28 cellular contexts compared by ENCODE assay signal in genomic region chr18:49224130-49224529, GRCh38.
"Had no signal": no experiment of that assay in that cellular context is flagged by ENCODE, and none has a peak within 500 bp of the region (broad histone marks: within the 10 kb centered on the region; RNA-seq: fewer than 3 reads in every experiment).

No MANE protein-coding gene starts in this region.

- H3K9me3 Mint-ChIP-seq: activated CD4-positive, alpha-beta T cell treated with anti-CD3 and anti-CD28 coated beads, Interleukin-2, amount 10 ng/mL, durations not matched to agents 7 days and 5 days; activated naive CD4-positive, alpha-beta T cell treated with anti-CD3 and anti-CD28 coated beads, Interleukin-2, amount 10 ng/mL, durations not matched to agents 7 days and 5 days; activated T-cell treated with anti-CD3 and anti-CD28 coated beads, Interleukin-2, amount 50 U/mL, for 24 hours; brain; dendritic cell treated with granulocyte-macrophage colony-stimulating factor and Interleukin-4, amounts not matched to agents 40 ng/mL and 50 ng/mL, for 4 days; endodermal cell; nephron progenitor cell; stimulated activated memory B cell treated with anti-CD40 and anti-IgM and Interleukin-4, amounts not matched to agents 10 μg/mL and 1 μg/mL and 100 μg/mL, for 72 hours had no signal

- H3K9me3 ChIP-seq: ascending aorta, esophagus squamous epithelium, left lung, lower lobe of right lung, mucosa of descending colon, pancreas, prostate gland, stomach, suprapubic skin, tibial artery had no signal

- H3K4me1 Mint-ChIP-seq: endodermal cell; nephron progenitor cell; stimulated activated memory B cell treated with anti-CD40 and anti-IgM and Interleukin-4, amounts not matched to agents 10 μg/mL and 1 μg/mL and 100 μg/mL, for 72 hours had no signal

- H3K27me3 Mint-ChIP-seq: activated CD4-positive, alpha-beta memory T cell treated with anti-CD3 and anti-CD28 coated beads, Interleukin-2, amount 10 ng/mL, durations not matched to agents 7 days and 5 days; activated CD4-positive, alpha-beta T cell treated with anti-CD3 and anti-CD28 coated beads, Interleukin-2, amount 10 ng/mL, durations not matched to agents 7 days and 5 days; activated naive CD4-positive, alpha-beta T cell treated with anti-CD3 and anti-CD28 coated beads, Interleukin-2, amount 10 ng/mL, durations not matched to agents 7 days and 5 days; activated naive CD8-positive, alpha-beta T cell treated with anti-CD3 and anti-CD28 coated beads, Interleukin-2, amount 10 ng/mL, durations not matched to agents 7 days and 5 days; activated T-cell treated with anti-CD3 and anti-CD28 coated beads, Interleukin-2, amount 50 U/mL, for 24 hours; brain; dendritic cell treated with granulocyte-macrophage colony-stimulating factor and Interleukin-4, amounts not matched to agents 40 ng/mL and 50 ng/mL, for 4 days; stimulated activated memory B cell treated with anti-CD40 and anti-IgM and Interleukin-4, amounts not matched to agents 10 μg/mL and 1 μg/mL and 100 μg/mL, for 72 hours; T-helper 17 cell had no signal

- H3K27me3 ChIP-seq: ascending aorta, esophagus squamous epithelium, left lung, pancreas, stomach, suprapubic skin, tibial artery had no signal

- H3K4me1 ChIP-seq: pancreas, prostate gland had no signal

- H3K36me3 ChIP-seq: left lung, lower lobe of right lung, pancreas, prostate gland, stomach, suprapubic skin, tibial artery had no signal

- H3K27ac Mint-ChIP-seq: activated CD4-positive, alpha-beta memory T cell treated with anti-CD3 and anti-CD28 coated beads, Interleukin-2, amount 10 ng/mL, durations not matched to agents 7 days and 5 days; activated CD4-positive, alpha-beta T cell treated with anti-CD3 and anti-CD28 coated beads, Interleukin-2, amount 10 ng/mL, durations not matched to agents 7 days and 5 days; activated naive CD4-positive, alpha-beta T cell treated with anti-CD3 and anti-CD28 coated beads, Interleukin-2, amount 10 ng/mL, durations not matched to agents 7 days and 5 days; activated naive CD8-positive, alpha-beta T cell treated with anti-CD3 and anti-CD28 coated beads, Interleukin-2, amount 10 ng/mL, durations not matched to agents 7 days and 5 days; activated T-cell treated with anti-CD3 and anti-CD28 coated beads, Interleukin-2, amount 50 U/mL, for 24 hours; brain; dendritic cell treated with granulocyte-macrophage colony-stimulating factor and Interleukin-4, amounts not matched to agents 40 ng/mL and 50 ng/mL, for 4 days; endodermal cell; nephron progenitor cell; stimulated activated memory B cell treated with anti-CD40 and anti-IgM and Interleukin-4, amounts not matched to agents 10 μg/mL and 1 μg/mL and 100 μg/mL, for 72 hours; T-helper 17 cell had no signal

- H3K4me3 ChIP-seq: ascending aorta, esophagus squamous epithelium, left lung, lower lobe of right lung, mucosa of descending colon, pancreas, prostate gland, skin epidermis, stomach, suprapubic skin, tibial artery had no signal

- DNase-seq: activated CD4-positive, alpha-beta memory T cell treated with anti-CD3 and anti-CD28 coated beads, Interleukin-2, amount 10 ng/mL, durations not matched to agents 7 days and 5 days; activated CD4-positive, alpha-beta T cell treated with anti-CD3 and anti-CD28 coated beads, Interleukin-2, amount 10 ng/mL, durations not matched to agents 7 days and 5 days; activated CD4-positive, CD25-positive, alpha-beta regulatory T cell treated with anti-CD3 and anti-CD28 coated beads, Interleukin-2, amount 50 U/mL, for 72 hours; activated CD8-positive, alpha-beta memory T cell treated with anti-CD3 and anti-CD28 coated beads, Interleukin-2, amount 50 U/mL, for 48 hours; activated gamma-delta T cell; activated naive CD4-positive, alpha-beta T cell treated with anti-CD3 and anti-CD28 coated beads, Interleukin-2, amount 10 ng/mL, durations not matched to agents 7 days and 5 days; activated naive CD8-positive, alpha-beta T cell treated with anti-CD3 and anti-CD28 coated beads, Interleukin-2, amount 10 ng/mL, durations not matched to agents 7 days and 5 days; activated T-cell treated with anti-CD3 and anti-CD28 coated beads, Interleukin-2, amount 50 U/mL, for 24 hours; caudate nucleus; endodermal cell; esophagus squamous epithelium; left lung; lower lobe of right lung; mucosa of descending colon; nephron progenitor cell; pancreas; retina; stimulated activated CD4-positive, alpha-beta T cell treated with anti-CD3 and anti-CD28 coated beads, Interleukin-4, amount 100 ng/mL, for 24 hours; stomach; T-helper 17 cell; tibial artery had no signal

- H3K27ac ChIP-seq: ascending aorta, esophagus squamous epithelium, left lung, lower lobe of right lung, pancreas, prostate gland, stomach, suprapubic skin, tibial artery had no signal

- H3K4me3 Mint-ChIP-seq: activated CD4-positive, alpha-beta memory T cell treated with anti-CD3 and anti-CD28 coated beads, Interleukin-2, amount 10 ng/mL, durations not matched to agents 7 days and 5 days; activated CD4-positive, alpha-beta T cell treated with anti-CD3 and anti-CD28 coated beads, Interleukin-2, amount 10 ng/mL, durations not matched to agents 7 days and 5 days; activated naive CD4-positive, alpha-beta T cell treated with anti-CD3 and anti-CD28 coated beads, Interleukin-2, amount 10 ng/mL, durations not matched to agents 7 days and 5 days; activated naive CD8-positive, alpha-beta T cell treated with anti-CD3 and anti-CD28 coated beads, Interleukin-2, amount 10 ng/mL, durations not matched to agents 7 days and 5 days; activated T-cell treated with anti-CD3 and anti-CD28 coated beads, Interleukin-2, amount 50 U/mL, for 24 hours; brain; dendritic cell treated with granulocyte-macrophage colony-stimulating factor and Interleukin-4, amounts not matched to agents 40 ng/mL and 50 ng/mL, for 4 days; endodermal cell; nephron progenitor cell; stimulated activated memory B cell treated with anti-CD40 and anti-IgM and Interleukin-4, amounts not matched to agents 10 μg/mL and 1 μg/mL and 100 μg/mL, for 72 hours; T-helper 17 cell had no signal
